In genomic region chr1:27234054-27234882, GRCh38 we compare ENCODE assay signal across 1 cellular context.
TF ChIP-seq lines count a peak whose summit lies in the region.

TSS of gene WDTC1 (plus strand) at chr1:27234632. CDS start at chr1:27261055, 26,423 bp downstream.

TF ChIP-seq in HepG2, 621 proteins besides CTCF, POLR2A, EP300 and RAD21 (continued from another document and continues in another):
- TF ChIP-seq ZNF609 (CRISPR knock-in tag; IDR thresholded peaks at IDR 0.05; ENCODE audit: borderline replicate concordance) (peak; percentile 26; the same call in 1 of the 2 replicates), HDAC1 (CRISPR knock-in tag; IDR thresholded peaks at IDR 0.05) (peak; percentile 73), IRF9 (CRISPR knock-in tag; IDR thresholded peaks at IDR 0.05; ENCODE audit: borderline replicate concordance) (peak; percentile 42; the same call in 1 of the 2 replicates), HNRNPK (IDR thresholded peaks at IDR 0.05; ENCODE audit: low read depth, low read length, poor library complexity, severe bottlenecking) (peak; percentile 90), YEATS4 (CRISPR knock-in tag; IDR thresholded peaks at IDR 0.05; ENCODE audit: borderline replicate concordance) (no peak), FOXO1 (CRISPR knock-in tag; IDR thresholded peaks at IDR 0.05) (peak; percentile 64), TFAP4 (IDR thresholded peaks at IDR 0.05; ENCODE audit: borderline replicate concordance, low read depth) (peak; percentile 98), TFDP2 (CRISPR knock-in tag; IDR thresholded peaks at IDR 0.05) (peak; percentile 92), ZNF879 (CRISPR knock-in tag; IDR thresholded peaks at IDR 0.05) (no peak), FOXP4 (CRISPR knock-in tag; IDR thresholded peaks at IDR 0.05) (peak; percentile 72), SOX5 (CRISPR knock-in tag; IDR thresholded peaks at IDR 0.05; ENCODE audit: borderline replicate concordance) (peak; percentile 23; the same call in 1 of the 2 replicates), ZNF33A (CRISPR knock-in tag; IDR thresholded peaks at IDR 0.05; ENCODE audit: borderline replicate concordance) (no peak), ZNF850 (CRISPR knock-in tag; conservative IDR thresholded peaks at IDR 0.05) (no peak), BRCA1 (CRISPR knock-in tag; IDR thresholded peaks at IDR 0.05) (no peak), REPIN1 (CRISPR knock-in tag; IDR thresholded peaks at IDR 0.05; ENCODE audit: borderline replicate concordance, low read depth) (peak; percentile 40; the same call in 1 of the 2 replicates), ZNF574 (CRISPR knock-in tag; IDR thresholded peaks at IDR 0.05) (peak; percentile 66), PPARG (CRISPR knock-in tag; conservative IDR thresholded peaks at IDR 0.05) (no peak; the same call in 1 of the 2 replicates), XRCC5 (optimal IDR thresholded peaks at IDR 0.05; ENCODE audit: low read length) (peak; percentile 70), PBX2 (CRISPR knock-in tag; IDR thresholded peaks at IDR 0.05) (no peak), ZNF160 (CRISPR knock-in tag; IDR thresholded peaks at IDR 0.05) (peak; percentile 58; the same call in 1 of the 2 replicates), ZNF33B (CRISPR knock-in tag; IDR thresholded peaks at IDR 0.05) (no peak), AGO2 (optimal IDR thresholded peaks at IDR 0.05; ENCODE audit: low read depth, low read length) (no peak), HOMEZ (CRISPR knock-in tag; IDR thresholded peaks at IDR 0.05; ENCODE audit: low read depth) (0 out of 2 replicates have a peak, but pooled peaks have one; percentile 17), HCFC1 (IDR thresholded peaks at IDR 0.05; ENCODE audit: low read depth, low read length) (peak; percentile 88), GRHL1 (CRISPR knock-in tag; conservative IDR thresholded peaks at IDR 0.05) (no peak), ZFP90 (CRISPR knock-in tag; IDR thresholded peaks at IDR 0.05; ENCODE audit: borderline replicate concordance) (0 out of 2 replicates have a peak, but pooled peaks have one; percentile 31), SALL2 (CRISPR knock-in tag; IDR thresholded peaks at IDR 0.05) (no peak), POLR2G (IDR thresholded peaks at IDR 0.05; ENCODE audit: low read depth, low read length) (peak; percentile 54), TAF1 (CRISPR knock-in tag; IDR thresholded peaks at IDR 0.05) (0 out of 2 replicates have a peak, but pooled peaks have one; percentile 36), ZNF761 (CRISPR knock-in tag; conservative IDR thresholded peaks at IDR 0.05) (peak; percentile 87; the same call in 1 of the 2 replicates), ZNF343 (CRISPR knock-in tag; IDR thresholded peaks at IDR 0.05) (0 out of 2 replicates have a peak, but pooled peaks have one; percentile 27), GABPB1 (CRISPR knock-in tag; IDR thresholded peaks at IDR 0.05) (peak; percentile 92), RNF2 (conservative IDR thresholded peaks at IDR 0.05; ENCODE audit: low read depth) (0 out of 2 replicates have a peak, but pooled peaks have one; percentile 36), ZFX (CRISPR knock-in tag; IDR thresholded peaks at IDR 0.05; ENCODE audit: low read depth) (peak; percentile 62; the same call in 1 of the 2 replicates), USF2 (IDR thresholded peaks at IDR 0.05; ENCODE audit: low read depth, low read length) (no peak), USF2 (CRISPR knock-in tag; IDR thresholded peaks at IDR 0.05; ENCODE audit: borderline replicate concordance) (no peak), ZMYM4 (CRISPR knock-in tag; IDR thresholded peaks at IDR 0.05) (peak; percentile 66), CREM (IDR thresholded peaks at IDR 0.05) (peak; percentile 73; the same call in 1 of the 2 replicates), CREM (CRISPR knock-in tag; IDR thresholded peaks at IDR 0.05) (no peak), NR2C2 (CRISPR knock-in tag; IDR thresholded peaks at IDR 0.05; ENCODE audit: borderline replicate concordance) (peak; percentile 82), ZNF225 (CRISPR knock-in tag; IDR thresholded peaks at IDR 0.05) (no peak; the same call in 1 of the 2 replicates)
